ENCODE assay signal across 9 cellular contexts in the genomic region with DNA sequence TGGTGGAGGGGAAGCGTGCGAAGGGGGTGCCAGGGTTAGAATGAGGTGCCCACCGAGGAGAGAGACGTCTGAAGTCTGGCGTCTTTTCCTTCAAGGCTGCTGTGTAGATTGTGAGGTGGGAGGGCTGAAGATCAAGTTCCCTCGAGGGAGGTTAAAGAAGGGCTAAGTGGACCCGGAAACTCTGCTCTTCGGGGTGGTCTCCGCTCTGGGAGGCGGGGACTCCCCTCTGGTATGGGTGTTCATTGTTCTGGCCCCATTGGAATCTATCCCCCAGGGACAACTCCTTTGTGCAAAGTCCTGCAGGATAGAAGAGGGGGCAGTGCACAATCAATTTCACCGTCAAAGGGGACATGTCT. TPM values are rescaled to one million over a fixed set of nuclear protein-coding genes. Genes with fewer than 3 reads are reported as not detected.
DNase-seq lines count a peak whose midpoint lies in the region; ATAC-seq and TF ChIP-seq lines count a peak whose summit lies in the region.
"Had no signal": no experiment of that assay in that cellular context is flagged by ENCODE, and none has a peak within 500 bp of the region (broad histone marks: within the 10 kb centered on the region; RNA-seq: fewer than 3 reads in every experiment).

No MANE protein-coding gene starts in this region.

- peaks cover 7% of the 10 kb centered on the region for H3K27me3 Mint-ChIP-seq in activated T-helper 17 cell treated with anti-CD3 and anti-CD28 coated beads, Interleukin-2, amount 50 U/mL, for 72 hours
- peaks cover 44% of the 10 kb centered on the region for H3K27me3 Mint-ChIP-seq in stimulated activated naive CD8-positive, alpha-beta T cell treated with anti-CD3 and anti-CD28 coated beads, Interleukin-15, amount 100 ng/mL, for 72 hours

- no peak overlapping the region for H3K27ac Mint-ChIP-seq in activated T-helper 17 cell treated with anti-CD3 and anti-CD28 coated beads, Interleukin-2, amount 50 U/mL, for 72 hours
- peak overlapping the region; percentile 0 to 82 for H3K27ac Mint-ChIP-seq in stimulated activated naive CD8-positive, alpha-beta T cell treated with anti-CD3 and anti-CD28 coated beads, Interleukin-15, amount 100 ng/mL, for 72 hours

- peaks cover 39% of the 10 kb centered on the region for H3K36me3 Mint-ChIP-seq in activated T-helper 17 cell treated with anti-CD3 and anti-CD28 coated beads, Interleukin-2, amount 50 U/mL, for 72 hours (ENCODE audit: low read depth)

- H3K4me1 Mint-ChIP-seq in activated T-helper 17 cell treated with anti-CD3 and anti-CD28 coated beads, Interleukin-2, amount 50 U/mL, for 72 hours: peaks cover 16% of the 10 kb centered on the region
- H3K4me1 Mint-ChIP-seq in stimulated activated naive CD8-positive, alpha-beta T cell treated with anti-CD3 and anti-CD28 coated beads, Interleukin-15, amount 100 ng/mL, for 72 hours: peaks cover 48% of the 10 kb centered on the region

- DNase-seq in NCI-H1436 (lab: John Stamatoyannopoulos, UW): peak; percentile 65
- no peak for DNase-seq in NCI-H1436 treated with DMSO at 0.1 percent for 48 hours (lab: John Stamatoyannopoulos, UW)
- DNase-seq in stimulated activated naive CD8-positive, alpha-beta T cell treated with anti-CD3 and anti-CD28 coated beads, Interleukin-15, amount 100 ng/mL, for 72 hours: no peak
- DNase-seq in activated effector memory CD4-positive, alpha-beta T cell treated with Interleukin-2 at 50 U/mL for 16 hours: no peak
- no peak for DNase-seq in MV-4-11 (lab: John Stamatoyannopoulos, UW)
- DNase-seq: small intestine had no signal

- H3K4me3 ChIP-seq in iPS-11a (ENCODE audit: low read depth, low read length): peak overlapping the region; percentile 65

- no peak for TF ChIP-seq POLR2A in GM18505 (IDR thresholded peaks at IDR 0.05; ENCODE audit: borderline replicate concordance, extremely low read depth, insufficient read depth, insufficient read length)

- no peak for ATAC-seq in activated T-helper 17 cell treated with anti-CD3 and anti-CD28 coated beads, Interleukin-2, amount 50 U/mL, for 72 hours (replicated peaks)
- ATAC-seq in stimulated activated naive CD8-positive, alpha-beta T cell treated with anti-CD3 and anti-CD28 coated beads, Interleukin-15, amount 100 ng/mL, for 72 hours: no peak
- ATAC-seq in GM18505 (IDR thresholded peaks at IDR 0.05; ENCODE audit: unreplicated experiment): no peak

- H3K9me3 Mint-ChIP-seq in activated T-helper 17 cell treated with anti-CD3 and anti-CD28 coated beads, Interleukin-2, amount 50 U/mL, for 72 hours: no peaks in the 10 kb centered on the region
- H3K9me3 Mint-ChIP-seq in stimulated activated naive CD8-positive, alpha-beta T cell treated with anti-CD3 and anti-CD28 coated beads, Interleukin-15, amount 100 ng/mL, for 72 hours: no peaks in the 10 kb centered on the region

- H3K4me3 Mint-ChIP-seq in activated T-helper 17 cell treated with anti-CD3 and anti-CD28 coated beads, Interleukin-2, amount 50 U/mL, for 72 hours: peak overlapping the region; percentile 100
- peak overlapping the region; percentile 80 to 97 for H3K4me3 Mint-ChIP-seq in stimulated activated naive CD8-positive, alpha-beta T cell treated with anti-CD3 and anti-CD28 coated beads, Interleukin-15, amount 100 ng/mL, for 72 hours

RNA-seq across cellular contexts. Expression of gene RAB34, which starts 0.6 kb away (rescaled TPM):
- total RNA-seq in activated T-helper 17 cell treated with anti-CD3 and anti-CD28 coated beads, Interleukin-2, amount 50 U/mL, for 72 hours: 10 to 100 TPM in 1 of 2 donors, 1 to 10 TPM in 1; 4.1 to 22.4 TPM

RNA-seq across cellular contexts. Expression of gene RPL23A, which starts 1.5 kb away (rescaled TPM):
- 1,000 to 10,000 TPM; 2,238 to 2,546 TPM for total RNA-seq in activated T-helper 17 cell treated with anti-CD3 and anti-CD28 coated beads, Interleukin-2, amount 50 U/mL, for 72 hours

RNA-seq across cellular contexts. Expression of gene PROCA1, which starts 6.6 kb away (rescaled TPM):
- 10 to 100 TPM in 1 of 2 donors, 1 to 10 TPM in 1; 4.4 to 12.4 TPM for total RNA-seq in activated T-helper 17 cell treated with anti-CD3 and anti-CD28 coated beads, Interleukin-2, amount 50 U/mL, for 72 hours

RNA-seq across cellular contexts. Expression of gene TLCD1, which starts 7.7 kb away (rescaled TPM):
- total RNA-seq in activated T-helper 17 cell treated with anti-CD3 and anti-CD28 coated beads, Interleukin-2, amount 50 U/mL, for 72 hours: 10 to 100 TPM in 1 of 2 donors, 1 to 10 TPM in 1; 4.8 to 13.4 TPM

RNA-seq across cellular contexts. Expression of gene NEK8, which starts 10.3 kb away (rescaled TPM):
- 1 to 10 TPM; 4.9 to 9.2 TPM for total RNA-seq in activated T-helper 17 cell treated with anti-CD3 and anti-CD28 coated beads, Interleukin-2, amount 50 U/mL, for 72 hours
